19 cellular contexts compared by ENCODE assay signal in genomic region chr5:139681466-139681865, GRCh38. TPM values are rescaled to one million over a fixed set of nuclear protein-coding genes. Genes with fewer than 3 reads are reported as not detected.
A peak's percentile ranks its signal among the peaks of the same experiment; 100 is the strongest.
DNase-seq lines count a peak whose midpoint lies in the region; ATAC-seq and TF ChIP-seq lines count a peak whose summit lies in the region.
"Had no signal": no experiment of that assay in that cellular context is flagged by ENCODE, and none has a peak within 500 bp of the region (broad histone marks: within the 10 kb centered on the region; RNA-seq: fewer than 3 reads in every experiment).

No MANE protein-coding gene starts in this region.

- H3K27ac ChIP-seq in DND-41 (ENCODE audit: low read length) = 0 out of 2 replicates have a peak overlapping the region, but pooled peaks have one; percentile 4
- no peak overlapping the region for H3K27ac ChIP-seq in neural progenitor cell
- H3K27ac ChIP-seq: GM23248 had no signal

- H3K27me3 ChIP-seq in DND-41 (ENCODE audit: insufficient read depth, low read length, poor library complexity) (no peaks in the 10 kb centered on the region), neural progenitor cell (no peaks in the 10 kb centered on the region)

- H3K4me1 Mint-ChIP-seq in brain = peaks cover 93% of the 10 kb centered on the region
- H3K4me1 Mint-ChIP-seq in neural progenitor cell = peaks cover 66% of the 10 kb centered on the region

- H2AFZ ChIP-seq in DND-41 (ENCODE audit: low read depth, low read length) (no peak overlapping the region), neural progenitor cell (replicated peaks) (no peak overlapping the region)
- H2AFZ ChIP-seq: GM23248 had no signal

- DNase-seq in DND-41 (no peak), neural progenitor cell (ENCODE audit: low spot score) (no peak), superior temporal gyrus (ENCODE audit: extremely low spot score) (peak; percentile 28), iPS-NIHi11 (ENCODE audit: low spot score) (no peak), HPDE6-E6E7 (ENCODE audit: extremely low spot score) (no peak)
- DNase-seq: CD4-positive, CD25-positive, alpha-beta regulatory T cell; COR-L47; GDM1; GM23248; KBM-7; MV-4-11; NCI-H1694 treated with DMSO at 0.1 percent for 48 hours; NCI-H2107; NCI-H510A treated with DMSO at 0.1 percent for 48 hours; NCI-H774 had no signal

- H3K27me3 Mint-ChIP-seq in brain (peaks cover 3% of the 10 kb centered on the region), neural progenitor cell (ENCODE audit: insufficient read depth, low read depth) (peaks cover 10% of the 10 kb centered on the region)
- H3K27me3 Mint-ChIP-seq: CD4-positive, CD25-positive, alpha-beta regulatory T cell had no signal

- H3K36me3 Mint-ChIP-seq in brain (peaks cover 31% of the 10 kb centered on the region), neural progenitor cell (peaks cover 25% of the 10 kb centered on the region)

- no peak overlapping the region for H3K4me3 Mint-ChIP-seq in brain
- no peak overlapping the region for H3K4me3 Mint-ChIP-seq in neural progenitor cell
- H3K4me3 Mint-ChIP-seq: CD4-positive, CD25-positive, alpha-beta regulatory T cell had no signal

- H3K9me3 Mint-ChIP-seq in brain (peaks cover 0 to 2% (median 0%) of the 10 kb centered on the region in 5 experiments), neural progenitor cell (no peaks in the 10 kb centered on the region)
- H3K9me3 Mint-ChIP-seq: CD4-positive, CD25-positive, alpha-beta regulatory T cell had no signal

- ATAC-seq in DND-41 (ENCODE audit: insufficient read depth, low read depth) (no peak), HG02798 (IDR thresholded peaks at IDR 0.05; ENCODE audit: poor library complexity, unreplicated experiment) (no peak)
- ATAC-seq: Right ventricle myocardium inferior had no signal

- H3K4me1 ChIP-seq in DND-41 (ENCODE audit: insufficient read depth, low read length) = peaks cover 39% of the 10 kb centered on the region
- H3K4me1 ChIP-seq in neural progenitor cell = peaks cover 58% of the 10 kb centered on the region
- H3K4me1 ChIP-seq: HAP-1 had no signal

- H3K4me2 ChIP-seq in DND-41 (ENCODE audit: insufficient read depth, low read length) = no peak overlapping the region
- no peak overlapping the region for H3K4me2 ChIP-seq in neural progenitor cell

- H3K36me3 ChIP-seq in DND-41 (ENCODE audit: insufficient read depth, low read length) = peaks cover 47% of the 10 kb centered on the region
- H3K36me3 ChIP-seq in neural progenitor cell = no peaks in the 10 kb centered on the region
- H3K36me3 ChIP-seq: HAP-1 had no signal

- peaks cover 35% of the 10 kb centered on the region for H3K79me2 ChIP-seq in DND-41 (ENCODE audit: insufficient read depth, low read length)
- peaks cover 18% of the 10 kb centered on the region for H3K79me2 ChIP-seq in neural progenitor cell (ENCODE audit: low read depth)

- H3F3A ChIP-seq in neural progenitor cell (ENCODE audit: low read depth) = peaks cover 33% of the 10 kb centered on the region

- H4K20me1 ChIP-seq in DND-41 (ENCODE audit: insufficient read depth, low read length) (peaks cover 15% of the 10 kb centered on the region), neural progenitor cell (ENCODE audit: low read depth) (peaks cover 62% of the 10 kb centered on the region)

- H3K27ac Mint-ChIP-seq in brain (peak overlapping the region in 4 of 5 experiments; percentile 75 to 94 (median 92)), neural progenitor cell (peak overlapping the region; percentile 42)
- H3K27ac Mint-ChIP-seq: CD4-positive, CD25-positive, alpha-beta regulatory T cell had no signal

- H3K4me3 ChIP-seq in DND-41 (ENCODE audit: low read depth in 1 of 2, low read length in 2 of 2) (no peak overlapping the region), neural progenitor cell (no peak overlapping the region)
- H3K4me3 ChIP-seq: GM23248, HAP-1 had no signal

- H3K9me3 ChIP-seq in DND-41 (ENCODE audit: insufficient read depth, low read length, severe bottlenecking) = no peaks in the 10 kb centered on the region
- no peaks in the 10 kb centered on the region for H3K9me3 ChIP-seq in neural progenitor cell (ENCODE audit: low read depth)
- H3K9me3 ChIP-seq: HAP-1 had no signal

- H3K9ac ChIP-seq in DND-41 (ENCODE audit: low read depth, low read length) = no peak overlapping the region
- no peak overlapping the region for H3K9ac ChIP-seq in neural progenitor cell
- H3K9ac ChIP-seq: GM23248 had no signal

- TF ChIP-seq CTCF in DND-41 (IDR thresholded peaks at IDR 0.05; ENCODE audit: borderline replicate concordance, extremely low read depth, low read length, poor library complexity, severe bottlenecking) (no peak), brain (conservative IDR thresholded peaks at IDR 0.05) (no peak), neural progenitor cell (IDR thresholded peaks at IDR 0.05) (no peak)

RNA-seq across cellular contexts. Expression of gene CXXC5, which starts 33.3 kb away (rescaled TPM):
- 79.7 TPM for polyA plus RNA-seq in brain (ENCODE audit: insufficient read depth, low read depth, low replicate concordance)
- 17.2 and 25.6 TPM in 2 replicates for total RNA-seq in neural progenitor cell (ENCODE audit: low replicate concordance)
